35 cellular contexts compared by ENCODE assay signal in genomic region chr9:75651709-75652108, GRCh38.
"Had no signal": no experiment of that assay in that cellular context is flagged by ENCODE, and none has a peak within 500 bp of the region (broad histone marks: within the 10 kb centered on the region; RNA-seq: fewer than 3 reads in every experiment).

No MANE protein-coding gene starts in this region.

- H3K27ac ChIP-seq: KMS-11 had no signal

- H3K4me3 ChIP-seq: MG63 had no signal

- DNase-seq: Karpas-422, Kasumi-1, KBM-7, KG1, MG63, MM.1S, MV-4-11, NCI-H1048, NCI-H1092, NCI-H1092 treated with DMSO at 0.1 percent for 48 hours, NCI-H1105, NCI-H1105 treated with DMSO at 0.1 percent for 48 hours, NCI-H1417, NCI-H1417 treated with DMSO at 0.1 percent for 48 hours, NCI-H1436, NCI-H1436 treated with DMSO at 0.1 percent for 48 hours, NCI-H146, NCI-H1694, NCI-H1694 treated with DMSO at 0.1 percent for 48 hours, NCI-H187, NCI-H187 treated with DMSO at 0.1 percent for 48 hours, NCI-H1930, NCI-H2029, NCI-H2029 treated with DMSO at 0.1 percent for 48 hours, NCI-H2081, NCI-H2081 treated with DMSO at 0.1 percent for 48 hours, NCI-H2107, NCI-H2171, NCI-H2171 treated with DMSO at 0.1 percent for 48 hours, NCI-H2227 treated with DMSO at 0.1 percent for 48 hours, NCI-H226, NCI-H345, NCI-H446, NCI-H446 treated with DMSO at 0.1 percent for 48 hours had no signal

- H3K9me3 ChIP-seq: MG63 had no signal

- H3K27me3 ChIP-seq: MG63 had no signal

- H3K36me3 ChIP-seq: MG63 had no signal
